In genomic region chr1:165960881-165961280, GRCh38 we compare ENCODE assay signal across 19 cellular contexts.
DNase-seq lines count a peak whose midpoint lies in the region; ATAC-seq and TF ChIP-seq lines count a peak whose summit lies in the region.
"Had no signal": no experiment of that assay in that cellular context is flagged by ENCODE, and none has a peak within 500 bp of the region (broad histone marks: within the 10 kb centered on the region; RNA-seq: fewer than 3 reads in every experiment).

No MANE protein-coding gene starts in this region.

- no peak for ATAC-seq in HG03378 (IDR thresholded peaks at IDR 0.05; ENCODE audit: unreplicated experiment)
- ATAC-seq: A549 had no signal

- DNase-seq in NCI-H69 (lab: John Stamatoyannopoulos, UW) (peak; percentile 12), caudate nucleus (lab: John Stamatoyannopoulos, UW) (peak in 39 of 61 donors; percentile 1 to 87 (median 24)), putamen (ENCODE audit: low spot score) (peak; percentile 74), prostate gland (ENCODE audit: low spot score) (no peak)
- no peak for DNase-seq in activated T-helper 2 cell treated with anti-CD3 and anti-CD28 coated beads, Interferon-gamma antibody, Interleukin-2, Interleukin-4, amounts not matched to agents 10 μg/mL and 5 μg/mL and 100 μg/mL, durations not matched to agents 14 hours and 24 hours and 36 hours (ENCODE audit: low spot score)
- DNase-seq: 8988T; ACHN; C1 segment of cervical spinal cord; Calu3; CD4-positive, alpha-beta memory T cell; COR-L47; DMS53; DMS79 treated with DMSO at 0.1 percent for 48 hours; GF-D8; GOT3 had no signal

- H3K36me3 Mint-ChIP-seq in activated T-helper 2 cell treated with anti-CD3 and anti-CD28 coated beads, Interferon-gamma antibody, Interleukin-2, Interleukin-4, amounts not matched to agents 10 μg/mL and 5 μg/mL and 100 μg/mL, durations not matched to agents 14 hours and 24 hours and 36 hours (ENCODE audit: low read depth) = no peaks in the 10 kb centered on the region
- H3K36me3 Mint-ChIP-seq: CD4-positive, alpha-beta memory T cell had no signal

- H3K4me3 Mint-ChIP-seq in activated T-helper 2 cell treated with anti-CD3 and anti-CD28 coated beads, Interferon-gamma antibody, Interleukin-2, Interleukin-4, amounts not matched to agents 10 μg/mL and 5 μg/mL and 100 μg/mL, durations not matched to agents 14 hours and 24 hours and 36 hours (ENCODE audit: low read depth) = no peak overlapping the region
- H3K4me3 Mint-ChIP-seq: CD4-positive, alpha-beta memory T cell; HFFc6 had no signal

- intact Hi-C loops in activated T-helper 2 cell treated with anti-CD3 and anti-CD28 coated beads, Interferon-gamma antibody, Interleukin-2, Interleukin-4, amounts not matched to agents 10 μg/mL and 5 μg/mL and 100 μg/mL, durations not matched to agents 14 hours and 24 hours and 36 hours (cut with micrococcal nuclease) = no loop called here
- intact Hi-C loops in prostate gland (cut with DNase I) = no loop called here

- H3K27me3 ChIP-seq in prostate gland (replicated peaks; ENCODE audit: insufficient read depth) = no peaks in the 10 kb centered on the region

- 50% methylated on average over 2 of the region's 2 CpGs for WGBS in prostate gland

- no peak for TF ChIP-seq CTCF in prostate gland (IDR thresholded peaks at IDR 0.05)

- H3K27ac Mint-ChIP-seq in activated T-helper 2 cell treated with anti-CD3 and anti-CD28 coated beads, Interferon-gamma antibody, Interleukin-2, Interleukin-4, amounts not matched to agents 10 μg/mL and 5 μg/mL and 100 μg/mL, durations not matched to agents 14 hours and 24 hours and 36 hours = no peak overlapping the region
- H3K27ac Mint-ChIP-seq: CD4-positive, alpha-beta memory T cell; HFFc6 had no signal

- no peaks in the 10 kb centered on the region for H3K9me3 Mint-ChIP-seq in activated T-helper 2 cell treated with anti-CD3 and anti-CD28 coated beads, Interferon-gamma antibody, Interleukin-2, Interleukin-4, amounts not matched to agents 10 μg/mL and 5 μg/mL and 100 μg/mL, durations not matched to agents 14 hours and 24 hours and 36 hours
- H3K9me3 Mint-ChIP-seq: CD4-positive, alpha-beta memory T cell; HFFc6 had no signal

- peaks cover 4% of the 10 kb centered on the region for H3K27me3 Mint-ChIP-seq in activated T-helper 2 cell treated with anti-CD3 and anti-CD28 coated beads, Interferon-gamma antibody, Interleukin-2, Interleukin-4, amounts not matched to agents 10 μg/mL and 5 μg/mL and 100 μg/mL, durations not matched to agents 14 hours and 24 hours and 36 hours (ENCODE audit: low read depth)

- H3K4me1 Mint-ChIP-seq in activated T-helper 2 cell treated with anti-CD3 and anti-CD28 coated beads, Interferon-gamma antibody, Interleukin-2, Interleukin-4, amounts not matched to agents 10 μg/mL and 5 μg/mL and 100 μg/mL, durations not matched to agents 14 hours and 24 hours and 36 hours (ENCODE audit: low read depth) = no peaks in the 10 kb centered on the region
- H3K4me1 Mint-ChIP-seq: CD4-positive, alpha-beta memory T cell had no signal

- no peak overlapping the region for H3K27ac ChIP-seq in caudate nucleus (ENCODE audit: low read depth, low read length)
- H3K27ac ChIP-seq in prostate gland = no peak overlapping the region
- H3K27ac ChIP-seq: A549 had no signal

- no peak overlapping the region for H3K4me3 ChIP-seq in prostate gland
- H3K4me3 ChIP-seq: A549, HAP-1 had no signal

- H3K36me3 ChIP-seq in prostate gland = no peaks in the 10 kb centered on the region
- H3K36me3 ChIP-seq: HAP-1 had no signal

- no peaks in the 10 kb centered on the region for H3K4me1 ChIP-seq in prostate gland (replicated peaks)
- H3K4me1 ChIP-seq: A549, HAP-1 had no signal

- H3K9me3 ChIP-seq in prostate gland = no peaks in the 10 kb centered on the region
- H3K9me3 ChIP-seq: A549, HAP-1 had no signal

- TF ChIP-seq POLR2A in prostate gland (IDR thresholded peaks at IDR 0.05) = no peak

Comparison
In these comparisons a context has a peak if more than half of its experiments do, and no peak if none do; other contexts are left out.
1. DNase-seq: peak in NCI-H69 (single experiment), caudate nucleus (39 of 61) and putamen (single experiment); none in activated T-helper 2 cell treated with anti-CD3 and anti-CD28 coated beads, Interferon-gamma antibody, Interleukin-2, Interleukin-4, amounts not matched to agents 10 μg/mL and 5 μg/mL and 100 μg/mL, durations not matched to agents 14 hours and 24 hours and 36 hours (single experiment) and prostate gland (single experiment).